Comparison of ENCODE assay signal across 28 cellular contexts in genomic region chr7:95581446-95581845, GRCh38.
"Had no signal": no experiment of that assay in that cellular context is flagged by ENCODE, and none has a peak within 500 bp of the region (broad histone marks: within the 10 kb centered on the region; RNA-seq: fewer than 3 reads in every experiment).

No MANE protein-coding gene starts in this region.

- H3K4me3 ChIP-seq: left lung, lung, ovary, skin epidermis, stomach, testis, thyroid gland, transverse colon, upper lobe of right lung had no signal

- H3K36me3 ChIP-seq: ovary had no signal

- H3K27ac ChIP-seq: left lung, ovary, skin epidermis, testis, upper lobe of right lung had no signal

- H3K27ac Mint-ChIP-seq: mesothelial cell of epicardium; natural killer cell; nephron progenitor cell; progenitor cell of endocrine pancreas; stimulated activated naive B cell treated with anti-CD40 and anti-IgM and Interleukin-4, amounts not matched to agents 10 μg/mL and 1 μg/mL and 100 μg/mL, for 72 hours had no signal

- H3K9me3 ChIP-seq: left lung, ovary, stomach, testis, thyroid gland, transverse colon, upper lobe of right lung had no signal

- DNase-seq: hippocampal formation; kidney; left colon; left lung; mesendoderm; naive B cell; natural killer cell; nephron progenitor cell; ovary; retina; right cardiac atrium; stimulated activated CD4-positive, alpha-beta T cell treated with anti-CD3 and anti-CD28 coated beads, Interleukin-12 subunit alpha, Interleukin-12 subunit beta, amount 100 ng/mL, for 4 hours; stimulated activated CD4-positive, alpha-beta T cell treated with anti-CD3 and anti-CD28 coated beads, Interleukin-15, amount 100 ng/mL, for 24 hours; stimulated activated CD4-positive, alpha-beta T cell treated with anti-CD3 and anti-CD28 coated beads, Interleukin-2, amount 100 ng/mL, for 24 hours; stimulated activated CD4-positive, alpha-beta T cell treated with anti-CD3 and anti-CD28 coated beads, Interleukin-4, amount 100 ng/mL, for 1 hour; stimulated activated naive B cell treated with anti-CD40 and anti-IgM and Interleukin-4, amounts not matched to agents 10 μg/mL and 1 μg/mL and 100 μg/mL, for 72 hours; stimulated activated naive CD8-positive, alpha-beta T cell treated with anti-CD3 and anti-CD28 coated beads, Interleukin-15, Interleukin-2, amounts not matched to agents 100 U/mL and 50 U/mL, for 24 hours; stomach; testis; thyroid gland; transverse colon; upper lobe of right lung had no signal

- H3K27me3 ChIP-seq: left lung, ovary, stomach, testis, thyroid gland, transverse colon, upper lobe of right lung had no signal

- H3K4me1 Mint-ChIP-seq: naive B cell; natural killer cell; stimulated activated naive B cell treated with anti-CD40 and anti-IgM and Interleukin-4, amounts not matched to agents 10 μg/mL and 1 μg/mL and 100 μg/mL, for 72 hours had no signal

- ATAC-seq: left colon; left lung; natural killer cell; sciatic nerve; stimulated activated naive B cell treated with anti-CD40 and anti-IgM and Interleukin-4, amounts not matched to agents 10 μg/mL and 1 μg/mL and 100 μg/mL, for 72 hours; stimulated activated naive CD8-positive, alpha-beta T cell treated with anti-CD3 and anti-CD28 coated beads, Interleukin-15, Interleukin-2, amounts not matched to agents 100 U/mL and 50 U/mL, for 24 hours; upper lobe of right lung had no signal

- H3K27me3 Mint-ChIP-seq: progenitor cell of endocrine pancreas had no signal

- H3K4me1 ChIP-seq: left lung, testis, transverse colon had no signal

- H3K36me3 Mint-ChIP-seq: mesothelial cell of epicardium, natural killer cell had no signal

- H3K9me3 Mint-ChIP-seq: mesothelial cell of epicardium; naive B cell; natural killer cell; nephron progenitor cell; stimulated activated naive B cell treated with anti-CD40 and anti-IgM and Interleukin-4, amounts not matched to agents 10 μg/mL and 1 μg/mL and 100 μg/mL, for 72 hours had no signal

- FAIRE-seq: urothelium cell line had no signal

- H3K4me3 Mint-ChIP-seq: mesothelial cell of epicardium; naive B cell; natural killer cell; nephron progenitor cell; stimulated activated naive B cell treated with anti-CD40 and anti-IgM and Interleukin-4, amounts not matched to agents 10 μg/mL and 1 μg/mL and 100 μg/mL, for 72 hours had no signal
